In the genomic region with DNA sequence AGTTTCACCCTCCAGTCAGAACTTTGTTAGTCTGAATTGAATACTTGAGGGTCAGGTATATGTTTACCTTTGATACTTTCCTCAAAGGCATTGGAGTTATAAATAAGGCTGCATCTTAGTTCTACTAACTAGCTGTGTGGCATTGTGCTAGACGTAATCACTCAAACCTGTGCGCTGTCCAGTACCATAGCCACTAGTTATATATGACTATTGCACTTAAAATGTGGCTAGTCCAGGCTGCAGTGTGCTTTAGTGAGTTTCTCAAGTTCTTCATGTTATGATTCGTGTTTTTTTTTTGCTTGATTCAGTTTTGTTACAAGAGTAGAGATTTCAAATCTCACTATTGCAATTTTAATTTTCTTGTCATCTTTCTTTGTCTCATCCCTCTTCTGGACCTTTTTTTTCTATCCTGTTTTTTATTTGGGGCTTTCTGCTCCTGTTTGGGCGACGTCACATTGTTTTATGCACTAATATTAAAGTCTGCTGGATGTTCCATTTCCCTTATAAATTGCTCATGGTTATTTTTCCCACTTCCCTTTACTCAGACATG, we compare ENCODE assay signal across 25 cellular contexts. TPM values are rescaled to one million over a fixed set of nuclear protein-coding genes. Genes with fewer than 3 reads are reported as not detected.
A peak's percentile ranks its signal among the peaks of the same experiment; 100 is the strongest.
DNase-seq lines count a peak whose midpoint lies in the region; ATAC-seq and TF ChIP-seq lines count a peak whose summit lies in the region.
"Had no signal": no experiment of that assay in that cellular context is flagged by ENCODE, and none has a peak within 500 bp of the region (broad histone marks: within the 10 kb centered on the region; RNA-seq: fewer than 3 reads in every experiment).

No MANE protein-coding gene starts in this region.

- no peak overlapping the region for H3K4me2 ChIP-seq in mammary epithelial cell (ENCODE audit: insufficient read depth, low read depth, low read length)

- dilution Hi-C loops in mammary epithelial cell (cut with HindIII; ENCODE audit: low sequenced_read_pairs), result no loop called here

- H3K27me3 ChIP-seq in mammary epithelial cell (ENCODE audit: insufficient read depth, low read length) (no peaks in the 10 kb centered on the region), breast epithelium (no peaks in the 10 kb centered on the region), uterus (no peaks in the 10 kb centered on the region)
- H3K27me3 ChIP-seq: upper lobe of right lung had no signal

- no peak for ATAC-seq in central memory CD8-positive, alpha-beta T cell (replicated peaks; ENCODE audit: extremely low read depth, poor library complexity, severe bottlenecking)
- ATAC-seq: A549; activated CD4-positive, CD25-positive, alpha-beta regulatory T cell treated with anti-CD3 and anti-CD28 coated beads, Interleukin-2, amount 50 U/mL, for 24 hours; Panc1; upper lobe of right lung had no signal

- peaks cover 9% of the 10 kb centered on the region for H3K36me3 Mint-ChIP-seq in central memory CD8-positive, alpha-beta T cell (ENCODE audit: insufficient read depth)

- no peak overlapping the region for H3K9ac ChIP-seq in mammary epithelial cell (ENCODE audit: insufficient read depth, low read length)

- H3K27ac Mint-ChIP-seq in central memory CD8-positive, alpha-beta T cell (ENCODE audit: low read depth), result no peak overlapping the region
- H3K27ac Mint-ChIP-seq: activated CD4-positive, alpha-beta memory T cell treated with anti-CD3 and anti-CD28 coated beads, Interleukin-2, amount 10 ng/mL, durations not matched to agents 7 days and 5 days; B cell had no signal

- peaks cover 85% of the 10 kb centered on the region for H3K79me2 ChIP-seq in mammary epithelial cell (ENCODE audit: insufficient read depth, low read length)

- H4K20me1 ChIP-seq in mammary epithelial cell (ENCODE audit: insufficient read depth, low read length), result no peaks in the 10 kb centered on the region

- peaks cover 61% of the 10 kb centered on the region for H3K4me1 Mint-ChIP-seq in central memory CD8-positive, alpha-beta T cell

- H3K4me3 Mint-ChIP-seq in central memory CD8-positive, alpha-beta T cell, result peak overlapping the region; percentile 12
- H3K4me3 Mint-ChIP-seq: activated CD4-positive, alpha-beta memory T cell treated with anti-CD3 and anti-CD28 coated beads, Interleukin-2, amount 10 ng/mL, durations not matched to agents 7 days and 5 days; B cell had no signal

- H3K27ac ChIP-seq in mammary epithelial cell (ENCODE audit: insufficient read depth, low read depth, low read length) (no peak overlapping the region), breast epithelium (no peak overlapping the region), uterus (no peak overlapping the region)
- H3K27ac ChIP-seq: A549, skin epidermis, upper lobe of right lung had no signal

- WGBS in mammary epithelial cell (ENCODE audit: low coverage, missing lambda C conversion rate), result 92% methylated on average over 5 of the region's 5 CpGs

- in situ Hi-C loops in mammary epithelial cell (cut with MboI; ENCODE audit: low sequenced_read_pairs in 2 of 2), result no loop called here

- intact Hi-C loops in mammary epithelial cell (cut with micrococcal nuclease) (no loop called here), breast epithelium (cut with DNase I; ENCODE audit: low total_unique reads) (no loop called here), uterus (cut with DNase I; ENCODE audit: low total_unique reads) (no loop called here)

- H2AFZ ChIP-seq in mammary epithelial cell (ENCODE audit: low read depth, low read length), result no peak overlapping the region

- H3K9me3 Mint-ChIP-seq in central memory CD8-positive, alpha-beta T cell, result no peaks in the 10 kb centered on the region
- H3K9me3 Mint-ChIP-seq: activated CD4-positive, alpha-beta memory T cell treated with anti-CD3 and anti-CD28 coated beads, Interleukin-2, amount 10 ng/mL, durations not matched to agents 7 days and 5 days had no signal

- DNase-seq in mammary epithelial cell, result peak; percentile 41
- DNase-seq in breast epithelium (ENCODE audit: low spot score in 2 of 2), result no peak
- DNase-seq in M059J (ENCODE audit: low read depth), result peak; percentile 7
- no peak for DNase-seq in central memory CD8-positive, alpha-beta T cell (ENCODE audit: low spot score in 2 of 2)
- DNase-seq in activated CD8-positive, alpha-beta memory T cell treated with anti-CD3 and anti-CD28 coated beads, Interleukin-2, amount 50 U/mL, for 48 hours, result no peak
- no peak for DNase-seq in stimulated activated CD4-positive, alpha-beta T cell treated with anti-CD3 and anti-CD28 coated beads, Interleukin-4, amount 100 ng/mL, for 24 hours
- DNase-seq in uterus, result no peak
- DNase-seq in T-helper 1 cell, result no peak
- DNase-seq: activated CD4-positive, alpha-beta memory T cell treated with anti-CD3 and anti-CD28 coated beads, Interleukin-2, amount 10 ng/mL, durations not matched to agents 7 days and 5 days; activated gamma-delta T cell treated with Interleukin-2 at 50 U/mL for 16 hours; amniotic stem cell; Caco-2; glutamatergic neuron; KBM-7; kidney; NCI-H146; NCI-H510A; SHP77 treated with DMSO at 0.1 percent for 48 hours; upper lobe of right lung had no signal

- no TSS peak for BruUV-seq in mammary epithelial cell (replicated peaks; lab: Mats Ljungman, UMichigan)

- no peak for TF ChIP-seq POLR2A in breast epithelium (IDR thresholded peaks at IDR 0.05)
- no peak for TF ChIP-seq POLR2A in uterus (IDR thresholded peaks at IDR 0.05)

- CTCF ChIA-PET in mammary epithelial cell (lab: Charles Lee; ENCODE audit: low non-redundant PET), result no interaction called here

- no peaks in the 10 kb centered on the region for H3K36me3 ChIP-seq in mammary epithelial cell (ENCODE audit: insufficient read depth, low read length)
- H3K36me3 ChIP-seq in breast epithelium, result no peaks in the 10 kb centered on the region
- H3K36me3 ChIP-seq in uterus, result no peaks in the 10 kb centered on the region
- H3K36me3 ChIP-seq: upper lobe of right lung had no signal

- no peak for TF ChIP-seq CTCF in mammary epithelial cell (conservative IDR thresholded peaks at IDR 0.05 in 1 of 2, IDR thresholded peaks at IDR 0.05 in 1 of 2; ENCODE audit: extremely low read depth in 1 of 2, insufficient read depth in 1 of 2, low read depth in 1 of 2, low read length in 2 of 2)
- TF ChIP-seq CTCF in breast epithelium (IDR thresholded peaks at IDR 0.05), result no peak
- TF ChIP-seq CTCF in uterus (IDR thresholded peaks at IDR 0.05), result no peak

- H3K4me1 ChIP-seq in mammary epithelial cell (ENCODE audit: insufficient read depth, low read length) (peaks cover 9% of the 10 kb centered on the region), breast epithelium (no peaks in the 10 kb centered on the region), uterus (peaks cover 0 to 7% of the 10 kb centered on the region in 2 donors)

- no peaks in the 10 kb centered on the region for H3K27me3 Mint-ChIP-seq in central memory CD8-positive, alpha-beta T cell
- H3K27me3 Mint-ChIP-seq: activated CD4-positive, alpha-beta memory T cell treated with anti-CD3 and anti-CD28 coated beads, Interleukin-2, amount 10 ng/mL, durations not matched to agents 7 days and 5 days; B cell had no signal

- no peaks in the 10 kb centered on the region for H3K9me3 ChIP-seq in mammary epithelial cell (replicated peaks; ENCODE audit: insufficient read depth, low read length)
- H3K9me3 ChIP-seq in breast epithelium, result no peaks in the 10 kb centered on the region
- H3K9me3 ChIP-seq in uterus, result no peaks in the 10 kb centered on the region
- H3K9me3 ChIP-seq: A549, Caco-2, upper lobe of right lung had no signal

- H3K4me3 ChIP-seq in mammary epithelial cell (replicated peaks in 1 of 3; ENCODE audit: insufficient read depth in 1 of 3, low read depth in 2 of 3, low read length in 3 of 3), result no peak overlapping the region
- H3K4me3 ChIP-seq in breast epithelium, result no peak overlapping the region
- H3K4me3 ChIP-seq in uterus, result no peak overlapping the region
- H3K4me3 ChIP-seq: A549, lung, skin epidermis, upper lobe of right lung had no signal

RNA-seq across cellular contexts. Expression of gene MAN1A2, which starts 5.7 kb away (rescaled TPM):
- total RNA-seq in mammary epithelial cell (10 to 100 TPM; 23.8 to 41.5 TPM), breast epithelium (10 to 100 TPM; 40.2 to 52.8 (median 43.3) TPM), uterus (10 to 100 TPM; 23.3 to 77.6 (median 57.0) TPM)
- 14.4 TPM for polyA plus RNA-seq in mammary epithelial cell
- 23.5 TPM for polyA minus RNA-seq in mammary epithelial cell
- total RNA-seq in M059J (2014; rRNA removed; shearing (Covaris generic)), result 15.3 and 20.9 TPM in 2 replicates

Comparison
In these comparisons a context has a peak if more than half of its experiments do, and no peak if none do; other contexts are left out.
1. DNase-seq: peak in mammary epithelial cell (single experiment) and M059J (single experiment); none in breast epithelium (0 of 2), central memory CD8-positive, alpha-beta T cell (0 of 2), activated CD8-positive, alpha-beta memory T cell treated with anti-CD3 and anti-CD28 coated beads, Interleukin-2, amount 50 U/mL, for 48 hours (single experiment), stimulated activated CD4-positive, alpha-beta T cell treated with anti-CD3 and anti-CD28 coated beads, Interleukin-4, amount 100 ng/mL, for 24 hours (single experiment), uterus (0 of 2) and T-helper 1 cell (0 of 5).